18 cellular contexts compared by ENCODE assay signal in the genomic region with DNA sequence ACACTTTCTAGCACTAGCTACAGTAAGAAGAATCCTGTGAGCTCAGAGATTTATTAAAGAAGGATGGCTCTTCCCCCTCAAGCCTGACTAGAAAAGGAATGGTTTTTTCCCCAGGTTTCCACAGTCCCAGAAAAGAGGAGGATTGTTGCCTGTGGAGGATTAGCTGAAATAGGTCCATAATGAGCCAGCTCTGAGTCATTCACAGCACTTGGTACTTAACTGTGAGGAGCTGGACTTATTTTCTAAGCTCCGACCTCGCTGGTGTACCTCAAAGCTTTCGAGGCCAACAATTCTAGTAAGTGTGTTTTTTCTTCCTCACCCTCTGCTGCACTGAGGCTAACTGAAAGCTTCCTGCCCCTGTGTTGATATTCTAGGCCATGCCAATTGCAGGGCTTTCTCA.
A peak's percentile ranks its signal among the peaks of the same experiment; 100 is the strongest.
DNase-seq lines count a peak whose midpoint lies in the region; ATAC-seq and TF ChIP-seq lines count a peak whose summit lies in the region.
"Had no signal": no experiment of that assay in that cellular context is flagged by ENCODE, and none has a peak within 500 bp of the region (broad histone marks: within the 10 kb centered on the region; RNA-seq: fewer than 3 reads in every experiment).

No MANE protein-coding gene starts in this region.

- peaks cover 0 to 1% (median 0%) of the 10 kb centered on the region in 4 donors for H3K4me1 Mint-ChIP-seq in naive thymus-derived CD8-positive, alpha-beta T cell
- H3K4me1 Mint-ChIP-seq in activated T-helper 1 cell treated with anti-CD3 and anti-CD28 coated beads, Interleukin-12 subunit alpha, Interleukin-12 subunit beta, Interleukin-2, Interleukin-4 antibody, amounts not matched to agents 30 ng/mL and 10 ng/mL and 1 ng/mL, durations not matched to agents 14 hours and 24 hours and 36 hours (ENCODE audit: low read depth) = no peaks in the 10 kb centered on the region

- 8% methylated on average over 3 of the region's 3 CpGs for WGBS in GM23248 (ENCODE audit: low coverage in 1 of 2, low lambda C conversion rate in 2 of 2, missing lambda C conversion rate in 2 of 2), 2 experiments
- 6% methylated on average over 3 of the region's 3 CpGs for WGBS in smooth muscle cell (ENCODE audit: low lambda C conversion rate)

- peaks cover 0 to 5% (median 4%) of the 10 kb centered on the region in 5 donors for H3K27me3 Mint-ChIP-seq in naive thymus-derived CD8-positive, alpha-beta T cell
- peaks cover 13% of the 10 kb centered on the region for H3K27me3 Mint-ChIP-seq in activated T-helper 1 cell treated with anti-CD3 and anti-CD28 coated beads, Interleukin-12 subunit alpha, Interleukin-12 subunit beta, Interleukin-2, Interleukin-4 antibody, amounts not matched to agents 30 ng/mL and 10 ng/mL and 1 ng/mL, durations not matched to agents 14 hours and 24 hours and 36 hours (ENCODE audit: insufficient read depth)

- ATAC-seq in naive thymus-derived CD8-positive, alpha-beta T cell = no peak
- ATAC-seq: body of pancreas, heart right ventricle, left colon, psoas muscle, Right ventricle myocardium inferior had no signal

- H3F3A ChIP-seq in GM23248 (ENCODE audit: insufficient read depth) (no peaks in the 10 kb centered on the region), smooth muscle cell (ENCODE audit: low read depth) (no peaks in the 10 kb centered on the region)

- TF ChIP-seq CTCF in fibroblast of villous mesenchyme (IDR thresholded peaks at IDR 0.05; ENCODE audit: insufficient read depth, low read depth, low read length) = no peak
- TF ChIP-seq CTCF in smooth muscle cell (IDR thresholded peaks at IDR 0.05; ENCODE audit: borderline replicate concordance, insufficient read depth, poor library complexity, severe bottlenecking) = no peak

- POLR2A ChIA-PET in naive thymus-derived CD8-positive, alpha-beta T cell (lab: Charles Lee) = no interaction called here

- H3K27ac ChIP-seq in GM23248 = no peak overlapping the region
- no peak overlapping the region for H3K27ac ChIP-seq in smooth muscle cell (ENCODE audit: low read depth)
- H3K27ac ChIP-seq: body of pancreas, heart right ventricle, HL-60, psoas muscle, upper lobe of left lung had no signal

- H3K9me3 ChIP-seq in GM23248 (ENCODE audit: low read depth) (no peaks in the 10 kb centered on the region), smooth muscle cell (replicated peaks; ENCODE audit: low read depth) (no peaks in the 10 kb centered on the region)
- H3K9me3 ChIP-seq: psoas muscle had no signal

- peaks cover 5% of the 10 kb centered on the region; the same call in 1 of the 2 replicates for H3K4me1 ChIP-seq in GM23248 (ENCODE audit: insufficient read depth)
- peaks cover 3% of the 10 kb centered on the region for H3K4me1 ChIP-seq in smooth muscle cell (ENCODE audit: low read depth)
- H3K4me1 ChIP-seq: body of pancreas, heart right ventricle, psoas muscle had no signal

- H3K27ac Mint-ChIP-seq in naive thymus-derived CD8-positive, alpha-beta T cell = no peak overlapping the region
- no peak overlapping the region for H3K27ac Mint-ChIP-seq in activated T-helper 1 cell treated with anti-CD3 and anti-CD28 coated beads, Interleukin-12 subunit alpha, Interleukin-12 subunit beta, Interleukin-2, Interleukin-4 antibody, amounts not matched to agents 30 ng/mL and 10 ng/mL and 1 ng/mL, durations not matched to agents 14 hours and 24 hours and 36 hours

- no peaks in the 10 kb centered on the region for H3K27me3 ChIP-seq in GM23248 (replicated peaks; ENCODE audit: insufficient read depth)
- H3K27me3 ChIP-seq in smooth muscle cell (ENCODE audit: low read depth) = no peaks in the 10 kb centered on the region
- H3K27me3 ChIP-seq: body of pancreas, heart right ventricle, upper lobe of left lung had no signal

- H3K9me2 ChIP-seq in GM23248 (ENCODE audit: insufficient read depth) = no peaks in the 10 kb centered on the region

- no peak overlapping the region for H3K4me3 Mint-ChIP-seq in naive thymus-derived CD8-positive, alpha-beta T cell
- H3K4me3 Mint-ChIP-seq in activated T-helper 1 cell treated with anti-CD3 and anti-CD28 coated beads, Interleukin-12 subunit alpha, Interleukin-12 subunit beta, Interleukin-2, Interleukin-4 antibody, amounts not matched to agents 30 ng/mL and 10 ng/mL and 1 ng/mL, durations not matched to agents 14 hours and 24 hours and 36 hours = no peak overlapping the region

- H3K4me3 ChIP-seq in GM23248 (no peak overlapping the region), fibroblast of villous mesenchyme (ENCODE audit: low read depth, low read length) (no peak overlapping the region), smooth muscle cell (no peak overlapping the region)
- H3K4me3 ChIP-seq: body of pancreas, heart right ventricle, psoas muscle, upper lobe of left lung had no signal

- H3K79me2 ChIP-seq in GM23248 (ENCODE audit: insufficient read depth) = no peaks in the 10 kb centered on the region
- H3K79me2 ChIP-seq in smooth muscle cell (ENCODE audit: low read depth) = no peaks in the 10 kb centered on the region

- intact Hi-C loops in activated T-helper 1 cell treated with anti-CD3 and anti-CD28 coated beads, Interleukin-12 subunit alpha, Interleukin-12 subunit beta, Interleukin-2, Interleukin-4 antibody, amounts not matched to agents 30 ng/mL and 10 ng/mL and 1 ng/mL, durations not matched to agents 14 hours and 24 hours and 36 hours (cut with micrococcal nuclease) = no loop called here

- H3K9me3 Mint-ChIP-seq in naive thymus-derived CD8-positive, alpha-beta T cell = peaks cover 0 to 1% (median 0%) of the 10 kb centered on the region in 9 donors
- no peaks in the 10 kb centered on the region for H3K9me3 Mint-ChIP-seq in activated T-helper 1 cell treated with anti-CD3 and anti-CD28 coated beads, Interleukin-12 subunit alpha, Interleukin-12 subunit beta, Interleukin-2, Interleukin-4 antibody, amounts not matched to agents 30 ng/mL and 10 ng/mL and 1 ng/mL, durations not matched to agents 14 hours and 24 hours and 36 hours

- H3K36me3 ChIP-seq in GM23248 (ENCODE audit: low read depth) (no peaks in the 10 kb centered on the region), smooth muscle cell (ENCODE audit: low read depth) (no peaks in the 10 kb centered on the region)
- H3K36me3 ChIP-seq: heart right ventricle, upper lobe of left lung had no signal

- H2AFZ ChIP-seq in GM23248 (no peak overlapping the region), smooth muscle cell (ENCODE audit: low read depth) (no peak overlapping the region)

- peak; percentile 77 for DNase-seq in GM23248
- DNase-seq in amniotic stem cell (lab: John Stamatoyannopoulos, UW) = peak; percentile 15
- peak; percentile 8 for DNase-seq in fibroblast of villous mesenchyme (ENCODE audit: low read depth)
- no peak for DNase-seq in smooth muscle cell (lab: John Stamatoyannopoulos, UW; ENCODE audit: unreplicated experiment)
- DNase-seq in H4 (ENCODE audit: low spot score) = no peak
- no peak for DNase-seq in naive thymus-derived CD8-positive, alpha-beta T cell
- DNase-seq in activated T-helper 1 cell treated with anti-CD3 and anti-CD28 coated beads, Interleukin-12 subunit alpha, Interleukin-12 subunit beta, Interleukin-2, Interleukin-4 antibody, amounts not matched to agents 30 ng/mL and 10 ng/mL and 1 ng/mL, durations not matched to agents 14 hours and 24 hours and 36 hours (ENCODE audit: low spot score) = no peak
- DNase-seq: activated CD4-positive, alpha-beta T cell treated with anti-CD3 and anti-CD28 coated beads, Interleukin-2, amount 50 U/mL, for 4 hours; body of pancreas; H7; heart right ventricle; Karpas-422; left colon; NCI-H2029; psoas muscle; upper lobe of left lung had no signal

- in situ Hi-C loops in GM23248 (cut with MboI) = no loop called here

- H3K4me2 ChIP-seq in GM23248 (ENCODE audit: unreplicated experiment) (no peak overlapping the region), smooth muscle cell (peak overlapping the region; percentile 45)

- H4K20me1 ChIP-seq in GM23248 (ENCODE audit: insufficient read depth) (no peaks in the 10 kb centered on the region), smooth muscle cell (ENCODE audit: low read depth) (no peaks in the 10 kb centered on the region)

- H3K9ac ChIP-seq in GM23248 = no peak overlapping the region
- H3K9ac ChIP-seq in smooth muscle cell (ENCODE audit: low read depth) = no peak overlapping the region

- H3K36me3 Mint-ChIP-seq in naive thymus-derived CD8-positive, alpha-beta T cell = no peaks in the 10 kb centered on the region
- H3K36me3 Mint-ChIP-seq in activated T-helper 1 cell treated with anti-CD3 and anti-CD28 coated beads, Interleukin-12 subunit alpha, Interleukin-12 subunit beta, Interleukin-2, Interleukin-4 antibody, amounts not matched to agents 30 ng/mL and 10 ng/mL and 1 ng/mL, durations not matched to agents 14 hours and 24 hours and 36 hours (ENCODE audit: low read depth) = no peaks in the 10 kb centered on the region

Comparison
In these comparisons a context has a peak if more than half of its experiments do, and no peak if none do; other contexts are left out.
1. DNase-seq: peak in GM23248 (single experiment), amniotic stem cell (single experiment) and fibroblast of villous mesenchyme (single experiment); none in smooth muscle cell (single experiment), H4 (single experiment), naive thymus-derived CD8-positive, alpha-beta T cell (0 of 10) and activated T-helper 1 cell treated with anti-CD3 and anti-CD28 coated beads, Interleukin-12 subunit alpha, Interleukin-12 subunit beta, Interleukin-2, Interleukin-4 antibody, amounts not matched to agents 30 ng/mL and 10 ng/mL and 1 ng/mL, durations not matched to agents 14 hours and 24 hours and 36 hours (single experiment).